ENCODE assay signal across 31 cellular contexts in the genomic region with DNA sequence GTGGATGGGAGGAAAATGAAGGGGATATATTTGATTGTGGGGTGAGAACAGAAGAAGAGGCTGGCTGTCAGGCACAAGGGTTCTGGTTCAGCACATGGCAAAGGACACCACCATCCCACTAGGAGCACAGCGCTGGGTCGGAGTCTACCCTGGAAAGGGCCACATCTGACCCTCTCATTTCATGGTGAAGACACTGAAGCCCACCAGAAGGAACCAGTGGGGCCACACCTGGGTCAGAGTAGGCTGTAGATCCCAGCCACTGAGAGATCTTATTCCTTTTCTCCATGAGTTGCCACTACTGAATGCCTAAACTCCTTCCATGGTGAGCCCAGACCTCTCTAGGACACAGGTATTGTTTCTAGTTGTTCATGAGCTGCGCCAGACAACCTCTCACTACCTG. TPM values are rescaled to one million over a fixed set of nuclear protein-coding genes. Genes with fewer than 3 reads are reported as not detected.
"Had no signal": no experiment of that assay in that cellular context is flagged by ENCODE, and none has a peak within 500 bp of the region (broad histone marks: within the 10 kb centered on the region; RNA-seq: fewer than 3 reads in every experiment).

No MANE protein-coding gene starts in this region.

- H3K4me3 Mint-ChIP-seq: activated B cell treated with CpG ODN at 0.5 μM for 24 hours; activated CD4-positive, alpha-beta memory T cell treated with anti-CD3 and anti-CD28 coated beads, Interleukin-2, amount 10 ng/mL, durations not matched to agents 7 days and 5 days; activated naive CD4-positive, alpha-beta T cell treated with anti-CD3 and anti-CD28 coated beads for 36 hours; activated naive CD4-positive, alpha-beta T cell treated with anti-CD3 and anti-CD28 coated beads, Interleukin-2, amount 50 U/mL, for 24 hours; activated naive CD8-positive, alpha-beta T cell treated with anti-CD3 and anti-CD28 coated beads for 36 hours; activated naive CD8-positive, alpha-beta T cell treated with anti-CD3 and anti-CD28 coated beads, Interleukin-2, amount 50 U/mL, for 24 hours; activated T-cell treated with anti-CD3 and anti-CD28 coated beads, Interleukin-2, amount 50 U/mL, for 4 hours; activated T-helper 1 cell treated with anti-CD3 and anti-CD28 coated beads, Interleukin-12 subunit alpha, Interleukin-12 subunit beta, Interleukin-2, Interleukin-4 antibody, amounts not matched to agents 30 ng/mL and 10 ng/mL and 1 ng/mL, durations not matched to agents 14 hours and 24 hours and 36 hours had no signal

- H3K9me3 Mint-ChIP-seq: activated CD4-positive, alpha-beta memory T cell treated with anti-CD3 and anti-CD28 coated beads, Interleukin-2, amount 10 ng/mL, durations not matched to agents 7 days and 5 days; activated naive CD4-positive, alpha-beta T cell treated with anti-CD3 and anti-CD28 coated beads, Interleukin-2, amount 50 U/mL, for 24 hours; activated naive CD8-positive, alpha-beta T cell treated with anti-CD3 and anti-CD28 coated beads for 36 hours; activated naive CD8-positive, alpha-beta T cell treated with anti-CD3 and anti-CD28 coated beads, Interleukin-2, amount 50 U/mL, for 24 hours; activated T-cell treated with anti-CD3 and anti-CD28 coated beads, Interleukin-2, amount 50 U/mL, for 4 hours; activated T-helper 2 cell treated with anti-CD3 and anti-CD28 coated beads, Interferon-gamma antibody, Interleukin-2, Interleukin-4, amounts not matched to agents 10 μg/mL and 5 μg/mL and 100 μg/mL, durations not matched to agents 14 hours and 24 hours and 36 hours had no signal

- H3K27ac Mint-ChIP-seq: activated B cell treated with CpG ODN at 0.5 μM for 24 hours; activated CD4-positive, alpha-beta memory T cell treated with anti-CD3 and anti-CD28 coated beads, Interleukin-2, amount 10 ng/mL, durations not matched to agents 7 days and 5 days; activated naive CD4-positive, alpha-beta T cell treated with anti-CD3 and anti-CD28 coated beads for 36 hours; activated naive CD8-positive, alpha-beta T cell treated with anti-CD3 and anti-CD28 coated beads for 36 hours; activated naive CD8-positive, alpha-beta T cell treated with anti-CD3 and anti-CD28 coated beads, Interleukin-2, amount 50 U/mL, for 24 hours; activated T-helper 1 cell treated with anti-CD3 and anti-CD28 coated beads, Interleukin-12 subunit alpha, Interleukin-12 subunit beta, Interleukin-2, Interleukin-4 antibody, amounts not matched to agents 30 ng/mL and 10 ng/mL and 1 ng/mL, durations not matched to agents 14 hours and 24 hours and 36 hours; activated T-helper 2 cell treated with anti-CD3 and anti-CD28 coated beads, Interferon-gamma antibody, Interleukin-2, Interleukin-4, amounts not matched to agents 10 μg/mL and 5 μg/mL and 100 μg/mL, durations not matched to agents 14 hours and 24 hours and 36 hours had no signal

- H3K27me3 Mint-ChIP-seq: activated B cell treated with CpG ODN at 0.5 μM for 24 hours; activated CD4-positive, alpha-beta memory T cell treated with anti-CD3 and anti-CD28 coated beads, Interleukin-2, amount 10 ng/mL, durations not matched to agents 7 days and 5 days; activated naive CD4-positive, alpha-beta T cell treated with anti-CD3 and anti-CD28 coated beads, Interleukin-2, amount 50 U/mL, for 24 hours; activated naive CD8-positive, alpha-beta T cell treated with anti-CD3 and anti-CD28 coated beads for 36 hours; activated naive CD8-positive, alpha-beta T cell treated with anti-CD3 and anti-CD28 coated beads, Interleukin-2, amount 50 U/mL, for 24 hours had no signal

- DNase-seq: activated B cell treated with CpG ODN at 0.5 μM for 24 hours; activated CD4-positive, alpha-beta memory T cell treated with anti-CD3 and anti-CD28 coated beads, Interleukin-2, amount 10 ng/mL, durations not matched to agents 7 days and 5 days; activated CD4-positive, alpha-beta T cell treated with anti-CD3 and anti-CD28 coated beads for 48 hours; activated CD8-positive, alpha-beta memory T cell treated with anti-CD3 and anti-CD28 coated beads, Interleukin-2, amount 50 U/mL, for 48 hours; activated effector memory CD4-positive, alpha-beta T cell treated with anti-CD3 and anti-CD28 coated beads, Interleukin-2, amount 50 U/mL, for 16 hours; activated naive CD4-positive, alpha-beta T cell treated with anti-CD3 and anti-CD28 coated beads for 36 hours; activated naive CD8-positive, alpha-beta T cell treated with anti-CD3 and anti-CD28 coated beads for 36 hours; activated naive CD8-positive, alpha-beta T cell treated with anti-CD3 and anti-CD28 coated beads, Interleukin-2, amount 50 U/mL, for 24 hours; activated T-cell treated with anti-CD3 and anti-CD28 coated beads for 4 hours; activated T-cell treated with anti-CD3 and anti-CD28 coated beads, Interleukin-2, amount 50 U/mL, for 4 hours; adrenal gland; amygdala; aorta; body of pancreas; central memory CD4-positive, alpha-beta T cell; cerebellar nuclear complex; colonic mucosa; effector CD8-positive, alpha-beta T cell; erythroblast; foreskin keratinocyte; gastrocnemius medialis; glutamatergic neuron; heart left ventricle; T-helper 9 cell; WERI-Rb-1 had no signal

- H3K36me3 Mint-ChIP-seq: activated naive CD4-positive, alpha-beta T cell treated with anti-CD3 and anti-CD28 coated beads, Interleukin-2, amount 50 U/mL, for 24 hours; activated naive CD8-positive, alpha-beta T cell treated with anti-CD3 and anti-CD28 coated beads for 36 hours had no signal

RNA-seq across cellular contexts. Expression of a gene that starts 25.8 kb away (rescaled TPM):
- total RNA-seq: activated CD4-positive, alpha-beta memory T cell treated with anti-CD3 and anti-CD28 coated beads, Interleukin-2, amount 10 ng/mL, durations not matched to agents 7 days and 5 days; activated naive CD4-positive, alpha-beta T cell treated with anti-CD3 and anti-CD28 coated beads for 36 hours; activated naive CD8-positive, alpha-beta T cell treated with anti-CD3 and anti-CD28 coated beads for 36 hours; activated T-helper 1 cell treated with anti-CD3 and anti-CD28 coated beads, Interleukin-12 subunit alpha, Interleukin-12 subunit beta, Interleukin-2, Interleukin-4 antibody, amounts not matched to agents 30 ng/mL and 10 ng/mL and 1 ng/mL, durations not matched to agents 14 hours and 24 hours and 36 hours; activated T-helper 2 cell treated with anti-CD3 and anti-CD28 coated beads, Interferon-gamma antibody, Interleukin-2, Interleukin-4, amounts not matched to agents 10 μg/mL and 5 μg/mL and 100 μg/mL, durations not matched to agents 14 hours and 24 hours and 36 hours; dermis microvascular lymphatic vessel endothelial cell; T-helper 1 cell treated with Interleukin-12 subunit alpha and Interleukin-12 subunit beta and Interleukin-4 antibody, amounts not matched to agents 30 ng/mL and 1 ng/mL, for 36 hours; T-helper 2 cell treated with Interferon-gamma antibody and Interleukin-4, amounts not matched to agents 100 ng/mL and 5 ng/mL, for 36 hours had no signal
